In the genomic region with DNA sequence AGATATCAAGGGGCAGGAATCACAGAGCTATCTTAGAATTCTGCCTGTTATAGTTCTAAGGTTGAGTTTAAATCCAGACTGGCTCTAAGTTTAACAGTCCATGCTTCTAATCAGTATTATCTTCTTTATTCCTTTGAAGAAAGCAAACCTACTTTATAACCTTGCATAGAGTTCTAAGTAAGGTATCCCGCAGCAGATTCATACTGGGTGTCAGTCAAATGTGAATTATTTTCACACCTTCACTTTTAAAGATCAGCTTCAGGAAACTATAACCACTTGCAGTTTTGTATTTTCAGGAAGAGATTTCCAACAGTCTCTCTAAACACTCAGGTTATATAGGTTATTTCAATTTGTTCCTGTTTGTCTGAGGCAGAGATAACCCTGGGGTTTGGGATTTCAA, we compare ENCODE assay signal across 1 cellular context.
TF ChIP-seq lines count a peak whose summit lies in the region.

No MANE protein-coding gene starts in this region.

TF ChIP-seq in GM23338, 12 proteins besides CTCF, POLR2A, EP300 and RAD21 (continued from another document):
- TF ChIP-seq ZNF462 (CRISPR knock-in tag; IDR thresholded peaks at IDR 0.05) (no peak), EZH2phosphoT487 (IDR thresholded peaks at IDR 0.05; ENCODE audit: unreplicated experiment) (no peak), JUNB (IDR thresholded peaks at IDR 0.05; ENCODE audit: unreplicated experiment) (no peak), NANOG (IDR thresholded peaks at IDR 0.05; ENCODE audit: borderline replicate concordance) (no peak), ZNF114 (CRISPR knock-in tag; IDR thresholded peaks at IDR 0.05) (no peak), REST (IDR thresholded peaks at IDR 0.05; ENCODE audit: unreplicated experiment) (no peak), STAT1 (IDR thresholded peaks at IDR 0.05; ENCODE audit: unreplicated experiment) (no peak), CREB1 (CRISPR knock-in tag; IDR thresholded peaks at IDR 0.05; ENCODE audit: low read depth) (no peak)
- TF ChIP-seq, protein P1, sequence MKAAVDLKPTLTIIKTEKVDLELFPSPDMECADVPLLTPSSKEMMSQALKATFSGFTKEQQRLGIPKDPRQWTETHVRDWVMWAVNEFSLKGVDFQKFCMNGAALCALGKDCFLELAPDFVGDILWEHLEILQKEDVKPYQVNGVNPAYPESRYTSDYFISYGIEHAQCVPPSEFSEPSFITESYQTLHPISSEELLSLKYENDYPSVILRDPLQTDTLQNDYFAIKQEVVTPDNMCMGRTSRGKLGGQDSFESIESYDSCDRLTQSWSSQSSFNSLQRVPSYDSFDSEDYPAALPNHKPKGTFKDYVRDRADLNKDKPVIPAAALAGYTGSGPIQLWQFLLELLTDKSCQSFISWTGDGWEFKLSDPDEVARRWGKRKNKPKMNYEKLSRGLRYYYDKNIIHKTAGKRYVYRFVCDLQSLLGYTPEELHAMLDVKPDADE (IDR thresholded peaks at IDR 0.05) = no peak
